In the genomic region with DNA sequence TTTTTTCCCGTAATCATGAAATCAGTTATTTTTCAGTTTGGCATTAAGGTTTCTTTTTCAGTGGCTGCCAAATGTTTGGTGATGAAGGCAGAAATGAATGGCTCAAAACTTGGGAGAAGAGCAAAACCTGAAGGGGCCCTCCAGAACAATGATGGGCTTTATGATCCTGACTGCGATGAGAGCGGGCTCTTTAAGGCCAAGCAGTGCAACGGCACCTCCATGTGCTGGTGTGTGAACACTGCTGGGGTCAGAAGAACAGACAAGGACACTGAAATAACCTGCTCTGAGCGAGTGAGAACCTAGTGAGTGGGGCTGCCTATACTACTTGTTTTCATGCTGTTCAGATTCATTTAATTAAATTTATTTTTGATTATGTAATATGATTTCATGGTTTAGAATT, we compare ENCODE assay signal across 12 cellular contexts. TPM values are rescaled to one million over a fixed set of nuclear protein-coding genes. Genes with fewer than 3 reads are reported as not detected.
DNase-seq lines count a peak whose midpoint lies in the region; ATAC-seq and TF ChIP-seq lines count a peak whose summit lies in the region.
"Had no signal": no experiment of that assay in that cellular context is flagged by ENCODE, and none has a peak within 500 bp of the region (broad histone marks: within the 10 kb centered on the region; RNA-seq: fewer than 3 reads in every experiment).

No MANE protein-coding gene starts in this region.

- peak overlapping the region; percentile 85 for H3K4me2 ChIP-seq in hepatocyte

- H3K27ac ChIP-seq in Peyer's patch (peak overlapping the region in 2 of 4 donors; percentile 37 to 98), hepatocyte (no peak overlapping the region)
- H3K27ac ChIP-seq: vagina had no signal

- DNase-seq in NCI-H2196 (lab: John Stamatoyannopoulos, UW; ENCODE audit: unreplicated experiment) (peak; percentile 16), NCI-H2196 treated with DMSO at 0.1 percent for 48 hours (lab: John Stamatoyannopoulos, UW; ENCODE audit: unreplicated experiment) (no peak), Peyer's patch (peak in 2 of 3 donors; percentile 63 to 70), hepatocyte (ENCODE audit: low spot score) (peak; percentile 59), superior temporal gyrus (ENCODE audit: extremely low spot score) (peak; percentile 66), OCI-M2 (lab: John Stamatoyannopoulos, UW; ENCODE audit: unreplicated experiment) (no peak)
- no peak for DNase-seq in stimulated activated effector memory CD8-positive, alpha-beta T cell treated with anti-CD3 and anti-CD28 coated beads, Interleukin-12 subunit alpha, Interleukin-12 subunit beta, amount 100 ng/mL, for 72 hours (ENCODE audit: low spot score in 2 of 2)
- DNase-seq: activated T-cell treated with anti-CD3 and anti-CD28 coated beads, Interleukin-2, amount 50 U/mL, for 24 hours; T-helper 17 cell had no signal

- no peaks in the 10 kb centered on the region for H3K9me2 ChIP-seq in hepatocyte (replicated peaks; ENCODE audit: insufficient read depth)

- H3K9me3 Mint-ChIP-seq in stimulated activated effector memory CD8-positive, alpha-beta T cell treated with anti-CD3 and anti-CD28 coated beads, Interleukin-12 subunit alpha, Interleukin-12 subunit beta, amount 100 ng/mL, for 72 hours: no peaks in the 10 kb centered on the region
- H3K9me3 Mint-ChIP-seq: activated T-cell treated with anti-CD3 and anti-CD28 coated beads, Interleukin-2, amount 50 U/mL, for 24 hours; nephron had no signal

- no peak for ATAC-seq in stimulated activated effector memory CD8-positive, alpha-beta T cell treated with anti-CD3 and anti-CD28 coated beads, Interleukin-12 subunit alpha, Interleukin-12 subunit beta, amount 100 ng/mL, for 72 hours
- ATAC-seq in HG03378 (IDR thresholded peaks at IDR 0.05; ENCODE audit: unreplicated experiment): no peak
- ATAC-seq: T-helper 17 cell had no signal

- H2AFZ ChIP-seq in hepatocyte: no peak overlapping the region

- no peak overlapping the region for H3K4me3 Mint-ChIP-seq in stimulated activated effector memory CD8-positive, alpha-beta T cell treated with anti-CD3 and anti-CD28 coated beads, Interleukin-12 subunit alpha, Interleukin-12 subunit beta, amount 100 ng/mL, for 72 hours
- H3K4me3 Mint-ChIP-seq: activated T-cell treated with anti-CD3 and anti-CD28 coated beads, Interleukin-2, amount 50 U/mL, for 24 hours; nephron; T-helper 17 cell had no signal

- H3K36me3 ChIP-seq in Peyer's patch (peaks cover 0 to 28% (median 0%) of the 10 kb centered on the region in 3 donors), hepatocyte (replicated peaks; ENCODE audit: insufficient read depth, low read depth) (peaks cover 3% of the 10 kb centered on the region)
- H3K36me3 ChIP-seq: vagina had no signal

- peaks cover 0 to 18% (median 7%) of the 10 kb centered on the region in 4 donors for H3K4me1 ChIP-seq in Peyer's patch
- H3K4me1 ChIP-seq in hepatocyte (ENCODE audit: insufficient read depth): peaks cover 3% of the 10 kb centered on the region

- H3K27ac Mint-ChIP-seq in stimulated activated effector memory CD8-positive, alpha-beta T cell treated with anti-CD3 and anti-CD28 coated beads, Interleukin-12 subunit alpha, Interleukin-12 subunit beta, amount 100 ng/mL, for 72 hours: no peak overlapping the region
- H3K27ac Mint-ChIP-seq: activated T-cell treated with anti-CD3 and anti-CD28 coated beads, Interleukin-2, amount 50 U/mL, for 24 hours; T-helper 17 cell had no signal

- TF ChIP-seq POLR2A in Peyer's patch (IDR thresholded peaks at IDR 0.05): no peak

- WGBS in hepatocyte (ENCODE audit: low lambda C conversion rate, missing lambda C conversion rate): 43% methylated on average over 5 of the region's 5 CpGs

- H3K4me3 ChIP-seq in Peyer's patch: peak overlapping the region in 2 of 4 donors; percentile 37 to 78
- no peak overlapping the region for H3K4me3 ChIP-seq in hepatocyte
- H3K4me3 ChIP-seq: vagina had no signal

- no peaks in the 10 kb centered on the region for H3K4me1 Mint-ChIP-seq in stimulated activated effector memory CD8-positive, alpha-beta T cell treated with anti-CD3 and anti-CD28 coated beads, Interleukin-12 subunit alpha, Interleukin-12 subunit beta, amount 100 ng/mL, for 72 hours
- H3K4me1 Mint-ChIP-seq: T-helper 17 cell had no signal

- H3K27me3 ChIP-seq in Peyer's patch (no peaks in the 10 kb centered on the region), hepatocyte (no peaks in the 10 kb centered on the region)
- H3K27me3 ChIP-seq: vagina had no signal

- peak in 2 of 6 experiments; percentile 9 to 52 for TF ChIP-seq CTCF in Peyer's patch (IDR thresholded peaks at IDR 0.05)
- TF ChIP-seq CTCF in hepatocyte (IDR thresholded peaks at IDR 0.05; ENCODE audit: poor library complexity): peak; percentile 40

- H3K9me3 ChIP-seq in Peyer's patch (no peaks in the 10 kb centered on the region), hepatocyte (ENCODE audit: low read depth) (no peaks in the 10 kb centered on the region)
- H3K9me3 ChIP-seq: vagina had no signal

- peaks cover 89% of the 10 kb centered on the region for H3K79me2 ChIP-seq in hepatocyte

- no peaks in the 10 kb centered on the region for H3K36me3 Mint-ChIP-seq in stimulated activated effector memory CD8-positive, alpha-beta T cell treated with anti-CD3 and anti-CD28 coated beads, Interleukin-12 subunit alpha, Interleukin-12 subunit beta, amount 100 ng/mL, for 72 hours

- peaks cover 59% of the 10 kb centered on the region for H4K20me1 ChIP-seq in hepatocyte (ENCODE audit: insufficient read depth, poor library complexity, severe bottlenecking)

RNA-seq across cellular contexts. Expression of gene EPCAM, which starts 4.6 kb away (rescaled TPM):
- total RNA-seq in Peyer's patch (100 to 1,000 TPM in 3 of 4 donors, 10 to 100 TPM in 1; 62.7 to 969 (median 724) TPM), hepatocyte (390 and 442 TPM in 2 replicates)
- 521 and 613 TPM in 2 replicates for polyA plus RNA-seq in hepatocyte
- total RNA-seq: T-helper 17 cell had no signal

RNA-seq across cellular contexts. Expression of gene MSH2, which starts 29.2 kb away (rescaled TPM):
- 10 to 100 TPM in 1 of 4 donors, 1 to 10 TPM in 3; 5.8 to 23.1 (median 9.2) TPM for total RNA-seq in Peyer's patch
- total RNA-seq in hepatocyte: 26.1 and 27.7 TPM in 2 replicates
- 13.1 and 20.8 TPM in 2 replicates for polyA plus RNA-seq in hepatocyte

Comparison
In these comparisons a context has a peak if more than half of its experiments do, and no peak if none do; other contexts are left out.
1. DNase-seq: peak in NCI-H2196 (single experiment), Peyer's patch (2 of 3), hepatocyte (single experiment) and superior temporal gyrus (single experiment); none in NCI-H2196 treated with DMSO at 0.1 percent for 48 hours (single experiment), OCI-M2 (single experiment) and stimulated activated effector memory CD8-positive, alpha-beta T cell treated with anti-CD3 and anti-CD28 coated beads, Interleukin-12 subunit alpha, Interleukin-12 subunit beta, amount 100 ng/mL, for 72 hours (0 of 2).